ENCODE assay signal across 2 cellular contexts in genomic region chr5:67058998-67059746, GRCh38.
A peak's percentile ranks its signal among the peaks of the same experiment; 100 is the strongest.
TF ChIP-seq lines count a peak whose summit lies in the region.

No MANE protein-coding gene starts in this region.

TF ChIP-seq in liver, 16 proteins besides CTCF, POLR2A, EP300 and RAD21:
- peak; percentile 39 for TF ChIP-seq NR2F2 (IDR thresholded peaks at IDR 0.05)
- no peak for TF ChIP-seq ZBTB33 (IDR thresholded peaks at IDR 0.05)

TF ChIP-seq in HepG2, 621 proteins besides CTCF, POLR2A, EP300 and RAD21:
- TF ChIP-seq GLMP (CRISPR knock-in tag; IDR thresholded peaks at IDR 0.05; ENCODE audit: borderline replicate concordance), result no peak
- TF ChIP-seq ZNF24 (IDR thresholded peaks at IDR 0.05), result no peak
- TF ChIP-seq ZNF33B (CRISPR knock-in tag; IDR thresholded peaks at IDR 0.05), result no peak
- TF ChIP-seq JDP2 (CRISPR knock-in tag; IDR thresholded peaks at IDR 0.05; ENCODE audit: borderline replicate concordance), result no peak
- no peak for TF ChIP-seq SKI (IDR thresholded peaks at IDR 0.05; ENCODE audit: partially characterized antibody)
- TF ChIP-seq ZNF780A (CRISPR knock-in tag; IDR thresholded peaks at IDR 0.05), result no peak
- no peak for TF ChIP-seq SMAD3 (CRISPR knock-in tag; IDR thresholded peaks at IDR 0.05)
- no peak for TF ChIP-seq ZBTB20 (CRISPR knock-in tag; IDR thresholded peaks at IDR 0.05; ENCODE audit: borderline replicate concordance, low read depth)
- TF ChIP-seq KLF11 (CRISPR knock-in tag; IDR thresholded peaks at IDR 0.05), result no peak
- no peak for TF ChIP-seq DZIP1 (CRISPR knock-in tag; IDR thresholded peaks at IDR 0.05)
- no peak for TF ChIP-seq TRIM24 (CRISPR knock-in tag; IDR thresholded peaks at IDR 0.05)
- no peak for TF ChIP-seq MED8 (CRISPR knock-in tag; IDR thresholded peaks at IDR 0.05; ENCODE audit: insufficient replicate concordance)
- no peak for TF ChIP-seq MED1 (CRISPR knock-in tag; IDR thresholded peaks at IDR 0.05)
- no peak for TF ChIP-seq MATR3 (CRISPR knock-in tag; IDR thresholded peaks at IDR 0.05)
- no peak for TF ChIP-seq DRAP1 (CRISPR knock-in tag; IDR thresholded peaks at IDR 0.05)
